ENCODE assay signal across 19 cellular contexts in the genomic region with DNA sequence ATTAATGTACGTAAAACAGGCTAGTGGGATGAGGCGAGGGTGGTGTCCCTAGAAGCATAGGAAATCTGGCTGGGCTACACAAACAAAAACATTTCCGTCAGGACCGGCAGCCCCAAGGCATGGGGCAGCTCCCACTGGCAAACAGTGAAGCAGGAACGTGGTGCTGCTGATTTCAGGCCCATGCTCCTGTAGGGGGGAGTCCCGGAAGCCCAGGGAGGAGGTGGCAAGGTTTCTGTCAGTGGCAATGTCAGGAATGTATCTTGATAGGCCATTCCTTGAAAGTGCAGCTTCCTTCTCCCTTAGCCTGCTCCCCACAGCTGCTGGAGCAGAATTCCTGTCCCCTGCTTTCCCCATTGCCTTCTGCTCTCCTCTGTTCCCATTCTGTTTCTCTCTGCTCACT. TPM values are rescaled to one million over a fixed set of nuclear protein-coding genes. Genes with fewer than 3 reads are reported as not detected.
A peak's percentile ranks its signal among the peaks of the same experiment; 100 is the strongest.
DNase-seq lines count a peak whose midpoint lies in the region; ATAC-seq and TF ChIP-seq lines count a peak whose summit lies in the region.
"Had no signal": no experiment of that assay in that cellular context is flagged by ENCODE, and none has a peak within 500 bp of the region (broad histone marks: within the 10 kb centered on the region; RNA-seq: fewer than 3 reads in every experiment).

No MANE protein-coding gene starts in this region.

- H3K36me3 ChIP-seq in cardiac muscle cell (peaks cover 2% of the 10 kb centered on the region), right atrium auricular region (peaks cover 57% of the 10 kb centered on the region), upper lobe of right lung (peaks cover 37% of the 10 kb centered on the region)

- TF ChIP-seq CTCF in cardiac muscle cell (IDR thresholded peaks at IDR 0.05; ENCODE audit: low read depth, low read length) (no peak), right atrium auricular region (IDR thresholded peaks at IDR 0.05) (no peak), upper lobe of right lung (IDR thresholded peaks at IDR 0.05) (no peak)

- ATAC-seq in left cardiac atrium (peak; percentile 65 to 72), upper lobe of right lung (peak; percentile 59)
- ATAC-seq: SK-N-SH treated with all-trans-retinoic acid at 6 μM for 48 hours had no signal

- H3K9me3 ChIP-seq in cardiac muscle cell (ENCODE audit: low read depth) = no peaks in the 10 kb centered on the region
- no peaks in the 10 kb centered on the region for H3K9me3 ChIP-seq in right atrium auricular region
- no peaks in the 10 kb centered on the region for H3K9me3 ChIP-seq in upper lobe of right lung

- H3K27me3 ChIP-seq in cardiac muscle cell (no peaks in the 10 kb centered on the region), right atrium auricular region (no peaks in the 10 kb centered on the region), upper lobe of right lung (no peaks in the 10 kb centered on the region)

- intact Hi-C loops in left cardiac atrium (cut with DNase I) (no loop called here), upper lobe of right lung (cut with DNase I) (no loop called here)

- peak in 1 of 2 donors; percentile 13 for DNase-seq in cardiac muscle cell (ENCODE audit: low read depth in 1 of 2, low spot score in 1 of 2)
- no peak for DNase-seq in right atrium auricular region (ENCODE audit: low spot score)
- DNase-seq in left cardiac atrium = peak; percentile 63
- peak; percentile 20 for DNase-seq in myocyte (ENCODE audit: low read depth)
- no peak for DNase-seq in upper lobe of right lung
- DNase-seq in NCI-H1417 (lab: John Stamatoyannopoulos, UW) = no peak
- DNase-seq in globus pallidus (ENCODE audit: low spot score) = no peak
- no peak for DNase-seq in cerebellum (ENCODE audit: low spot score)
- DNase-seq: activated B cell treated with CpG ODN at 0.5 μM for 24 hours; activated CD4-positive, alpha-beta T cell treated with anti-CD3 and anti-CD28 coated beads, Interleukin-2, amount 50 U/mL, for 48 hours; activated naive CD4-positive, alpha-beta T cell treated with Interleukin-2 at 50 U/mL for 16 hours; anterior cingulate cortex; DND-41; effector memory CD4-positive, alpha-beta T cell; NCI-H510A treated with DMSO at 0.1 percent for 48 hours; nephron progenitor cell; stimulated activated CD8-positive, alpha-beta memory T cell treated with anti-CD3 and anti-CD28 coated beads, Interleukin-4, amount 100 ng/mL, for 48 hours; T-helper 9 cell had no signal

- H3K27ac ChIP-seq in cardiac muscle cell (peak overlapping the region; percentile 18), right atrium auricular region (no peak overlapping the region), upper lobe of right lung (no peak overlapping the region)

- H3K4me3 ChIP-seq in cardiac muscle cell (no peak overlapping the region), right atrium auricular region (no peak overlapping the region), upper lobe of right lung (no peak overlapping the region)

- H3K4me1 ChIP-seq in cardiac muscle cell (ENCODE audit: low read depth) (peaks cover 14% of the 10 kb centered on the region), right atrium auricular region (no peaks in the 10 kb centered on the region), upper lobe of right lung (peaks cover 3% of the 10 kb centered on the region)

RNA-seq across cellular contexts. Expression of a gene that starts 42.4 kb away (rescaled TPM):
- total RNA-seq in cardiac muscle cell (41.0 and 44.4 TPM in 2 replicates), right atrium auricular region (10 to 100 TPM; 20.7 to 21.4 TPM), left cardiac atrium (10 to 100 TPM; 32.1 to 32.9 TPM), myocyte (36.6 and 38.1 TPM in 2 replicates), upper lobe of right lung (31.9 TPM), cerebellum (24.0 TPM)
- polyA plus RNA-seq in cardiac muscle cell = 45.3 and 45.5 TPM in 2 replicates
- 22.1 TPM for polyA plus RNA-seq in myocyte (2012)

RNA-seq across cellular contexts. Expression of a gene that starts 42.4 kb away (rescaled TPM):
- total RNA-seq in cardiac muscle cell (5.4 and 5.6 TPM in 2 replicates), right atrium auricular region (10 to 100 TPM; 19.2 to 23.2 TPM), left cardiac atrium (10 to 100 TPM; 30.3 to 32.5 TPM), myocyte (25.2 and 26.5 TPM in 2 replicates), upper lobe of right lung (17.5 TPM), cerebellum (17.5 TPM)
- polyA plus RNA-seq in cardiac muscle cell = 16.7 and 28.2 TPM in 2 replicates
- polyA plus RNA-seq in myocyte (2012) = 27.8 TPM

Comparison
In these comparisons a context has a peak if more than half of its experiments do, and no peak if none do; other contexts are left out.
1. DNase-seq: peak in left cardiac atrium (single experiment) and myocyte (single experiment); none in right atrium auricular region (single experiment), upper lobe of right lung (single experiment), NCI-H1417 (0 of 3), globus pallidus (single experiment) and cerebellum (single experiment).